In genomic region chr6:15783484-15783883, GRCh38 we compare ENCODE assay signal across 8 cellular contexts.
"Had no signal": no experiment of that assay in that cellular context is flagged by ENCODE, and none has a peak within 500 bp of the region (broad histone marks: within the 10 kb centered on the region; RNA-seq: fewer than 3 reads in every experiment).

No MANE protein-coding gene starts in this region.

- H3K4me3 ChIP-seq: GM12878 had no signal

- ATAC-seq: GM12878 had no signal

- FAIRE-seq: G401.6, GM12878, GM12891, GM12892, GM18507, GM19239 had no signal

- DNase-seq: GDM1, GF-D8 had no signal
